Comparison of ENCODE assay signal across 8 cellular contexts in the genomic region with DNA sequence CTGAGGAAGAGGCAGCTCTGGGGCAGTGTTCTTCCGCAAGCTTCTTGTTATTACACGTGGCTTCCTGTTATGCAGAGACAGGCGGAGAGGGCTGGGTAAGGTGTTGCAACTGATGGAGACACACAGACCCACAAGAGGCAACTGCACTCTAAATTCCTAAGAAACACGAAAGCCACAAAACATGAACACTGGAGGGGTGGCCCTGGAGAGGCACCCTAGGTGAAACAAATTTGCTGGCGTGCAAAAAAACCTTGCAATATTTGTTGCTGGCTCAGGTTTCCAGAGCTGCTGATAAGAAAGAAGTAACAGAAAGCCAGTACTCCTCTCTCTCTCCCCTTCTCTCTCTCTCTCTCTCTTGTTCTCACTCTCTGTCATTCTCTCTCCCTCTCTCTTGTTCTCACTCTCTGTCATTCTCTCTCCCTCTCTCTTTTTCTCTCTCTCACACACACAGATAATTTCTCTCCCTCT. TPM values are rescaled to one million over a fixed set of nuclear protein-coding genes. Genes with fewer than 3 reads are reported as not detected.
A peak's percentile ranks its signal among the peaks of the same experiment; 100 is the strongest.
DNase-seq lines count a peak whose midpoint lies in the region; ATAC-seq and TF ChIP-seq lines count a peak whose summit lies in the region.

No MANE protein-coding gene starts in this region.

- H3K27ac ChIP-seq in cardiac muscle cell = no peak overlapping the region

- H3K9me2 ChIP-seq in Loucy (replicated peaks; ENCODE audit: low read depth, low read length) = no peaks in the 10 kb centered on the region

- peaks cover 69% of the 10 kb centered on the region for H3K79me2 ChIP-seq in Loucy (ENCODE audit: insufficient read depth, low read length)

- peak overlapping the region; percentile 58 for H3K9ac ChIP-seq in Loucy (ENCODE audit: low read depth, low read length, poor library complexity, severe bottlenecking)

- ATAC-seq in GM21825 (IDR thresholded peaks at IDR 0.05; ENCODE audit: unreplicated experiment) = no peak

- DNase-seq in GF-D8 (lab: John Stamatoyannopoulos, UW) = peak; percentile 97
- DNase-seq in activated T-cell treated with anti-CD3 and anti-CD28 coated beads for 24 hours (ENCODE audit: low read depth) = peak; percentile 54
- DNase-seq in cardiac muscle cell (ENCODE audit: low read depth in 1 of 2, low spot score in 1 of 2) = peak; percentile 30 to 93
- peak; percentile 43 for DNase-seq in stimulated activated CD4-positive, alpha-beta T cell treated with anti-CD3 and anti-CD28 coated beads, Interleukin-4, amount 100 ng/mL, for 1 hour
- no peak for DNase-seq in OCI-M1 (lab: John Stamatoyannopoulos, UW)
- DNase-seq in NCI-H2029 (lab: John Stamatoyannopoulos, UW) = no peak

- peak overlapping the region; percentile 67 for H3K4me2 ChIP-seq in Loucy (ENCODE audit: low read depth, low read length, poor library complexity, severe bottlenecking)

- H3K4me1 ChIP-seq in Loucy (ENCODE audit: insufficient read depth, low read length, poor library complexity, severe bottlenecking) (peaks cover 93% of the 10 kb centered on the region), cardiac muscle cell (ENCODE audit: low read depth) (peaks cover 50% of the 10 kb centered on the region)

- no peaks in the 10 kb centered on the region for H3K9me3 ChIP-seq in Loucy (ENCODE audit: insufficient read depth, low read depth, low read length)
- H3K9me3 ChIP-seq in cardiac muscle cell (ENCODE audit: low read depth) = no peaks in the 10 kb centered on the region

- peak overlapping the region; percentile 68; the same call in 1 of the 2 replicates for H2AFZ ChIP-seq in Loucy (ENCODE audit: low read length)

- H3F3A ChIP-seq in Loucy (ENCODE audit: low read depth) = peaks cover 7% of the 10 kb centered on the region; the same call in 1 of the 2 replicates

- no peaks in the 10 kb centered on the region for H4K20me1 ChIP-seq in Loucy (ENCODE audit: insufficient read depth, low read length, poor library complexity, severe bottlenecking)

- peak overlapping the region; percentile 66 for H3K4me3 ChIP-seq in Loucy (ENCODE audit: low read length, poor library complexity, severe bottlenecking)
- H3K4me3 ChIP-seq in cardiac muscle cell = no peak overlapping the region

- no peaks in the 10 kb centered on the region for H3K27me3 ChIP-seq in Loucy (ENCODE audit: insufficient read depth, low read length, poor library complexity, severe bottlenecking)
- no peaks in the 10 kb centered on the region for H3K27me3 ChIP-seq in cardiac muscle cell

- TF ChIP-seq CTCF in Loucy (conservative IDR thresholded peaks at IDR 0.05; ENCODE audit: low read length) = no peak
- TF ChIP-seq CTCF in cardiac muscle cell (IDR thresholded peaks at IDR 0.05; ENCODE audit: low read depth, low read length) = no peak

- H3K36me3 ChIP-seq in Loucy (ENCODE audit: insufficient read depth, low read length) (no peaks in the 10 kb centered on the region), cardiac muscle cell (no peaks in the 10 kb centered on the region)

RNA-seq across cellular contexts. Expression of a gene that starts 31.8 kb away (rescaled TPM):
- 3.0 and 7.7 TPM in 2 replicates for total RNA-seq in cardiac muscle cell
- 3.9 and 7.8 TPM in 2 replicates for polyA plus RNA-seq in cardiac muscle cell

Comparison
In these comparisons a context has a peak if more than half of its experiments do, and no peak if none do; other contexts are left out.
1. DNase-seq: peak in GF-D8 (single experiment), activated T-cell treated with anti-CD3 and anti-CD28 coated beads for 24 hours (single experiment), cardiac muscle cell (2 of 2) and stimulated activated CD4-positive, alpha-beta T cell treated with anti-CD3 and anti-CD28 coated beads, Interleukin-4, amount 100 ng/mL, for 1 hour (single experiment); none in OCI-M1 (single experiment) and NCI-H2029 (single experiment).